In the genomic region with DNA sequence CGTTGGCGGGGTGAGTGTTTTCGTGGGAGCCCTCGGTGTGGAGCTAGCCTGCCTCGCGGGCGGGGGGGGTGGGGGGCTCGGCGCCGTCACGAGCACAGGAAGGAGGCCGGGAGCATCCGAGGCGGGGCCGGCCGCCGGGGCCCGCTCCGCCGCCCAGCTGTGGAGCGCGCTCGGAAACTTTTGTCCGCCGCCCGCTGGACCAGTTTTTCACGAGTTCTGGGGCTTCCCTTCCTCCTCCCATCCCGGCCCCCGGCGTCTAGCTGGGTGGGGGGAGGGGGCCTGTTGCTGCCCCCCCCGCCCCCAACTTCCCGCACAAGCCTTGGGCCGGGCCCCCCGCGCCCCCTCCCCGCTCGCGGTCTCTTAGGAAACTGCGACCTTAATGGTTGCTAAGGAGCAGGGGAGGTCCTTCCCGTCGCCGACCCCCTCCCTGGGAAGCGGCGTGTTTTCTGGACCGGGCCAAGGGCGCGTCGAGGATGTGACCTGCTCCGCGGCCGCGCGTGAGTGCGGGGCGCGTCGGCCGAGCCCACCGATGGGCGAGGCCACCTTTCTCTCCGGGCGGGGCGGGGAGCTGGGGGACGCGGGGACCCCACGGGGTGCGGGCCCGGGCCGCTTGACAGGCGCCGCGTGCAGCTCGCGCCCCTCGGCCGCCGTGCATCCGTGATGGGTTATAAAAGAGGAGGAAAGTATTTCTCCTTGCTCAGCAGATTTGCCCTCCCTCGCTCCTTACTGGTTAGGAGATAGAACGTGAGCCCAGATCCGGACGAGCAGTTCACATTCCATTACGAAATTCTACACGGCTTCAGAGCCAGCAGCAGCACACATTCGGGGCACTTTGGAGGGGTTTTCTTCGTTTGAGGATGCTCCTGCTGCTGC, we compare ENCODE assay signal across 1 cellular context.
A peak's percentile ranks its signal among the peaks of the same experiment; 100 is the strongest.
TF ChIP-seq lines count a peak whose summit lies in the region.

No MANE protein-coding gene starts in this region.

TF ChIP-seq in HepG2, 621 proteins besides CTCF, POLR2A, EP300 and RAD21 (continued from another document and continues in another):
- TF ChIP-seq, protein P1, sequence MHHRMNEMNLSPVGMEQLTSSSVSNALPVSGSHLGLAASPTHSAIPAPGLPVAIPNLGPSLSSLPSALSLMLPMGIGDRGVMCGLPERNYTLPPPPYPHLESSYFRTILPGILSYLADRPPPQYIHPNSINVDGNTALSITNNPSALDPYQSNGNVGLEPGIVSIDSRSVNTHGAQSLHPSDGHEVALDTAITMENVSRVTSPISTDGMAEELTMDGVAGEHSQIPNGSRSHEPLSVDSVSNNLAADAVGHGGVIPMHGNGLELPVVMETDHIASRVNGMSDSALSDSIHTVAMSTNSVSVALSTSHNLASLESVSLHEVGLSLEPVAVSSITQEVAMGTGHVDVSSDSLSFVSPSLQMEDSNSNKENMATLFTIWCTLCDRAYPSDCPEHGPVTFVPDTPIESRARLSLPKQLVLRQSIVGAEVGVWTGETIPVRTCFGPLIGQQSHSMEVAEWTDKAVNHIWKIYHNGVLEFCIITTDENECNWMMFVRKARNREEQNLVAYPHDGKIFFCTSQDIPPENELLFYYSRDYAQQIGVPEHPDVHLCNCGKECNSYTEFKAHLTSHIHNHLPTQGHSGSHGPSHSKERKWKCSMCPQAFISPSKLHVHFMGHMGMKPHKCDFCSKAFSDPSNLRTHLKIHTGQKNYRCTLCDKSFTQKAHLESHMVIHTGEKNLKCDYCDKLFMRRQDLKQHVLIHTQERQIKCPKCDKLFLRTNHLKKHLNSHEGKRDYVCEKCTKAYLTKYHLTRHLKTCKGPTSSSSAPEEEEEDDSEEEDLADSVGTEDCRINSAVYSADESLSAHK (CRISPR knock-in tag; IDR thresholded peaks at IDR 0.05; ENCODE audit: borderline replicate concordance) = no peak
- TF ChIP-seq SP4 (CRISPR knock-in tag; IDR thresholded peaks at IDR 0.05) (no peak), FOXA1 (IDR thresholded peaks at IDR 0.05) (no peak), FOXA1 (CRISPR knock-in tag; IDR thresholded peaks at IDR 0.05) (no peak), ZNF713 (CRISPR knock-in tag; IDR thresholded peaks at IDR 0.05) (no peak), MEIS2 (CRISPR knock-in tag; IDR thresholded peaks at IDR 0.05) (peak; percentile 52; the same call in 1 of the 2 replicates), CEBPG (CRISPR knock-in tag; IDR thresholded peaks at IDR 0.05) (peak; percentile 77), ZNF432 (CRISPR knock-in tag; IDR thresholded peaks at IDR 0.05; ENCODE audit: borderline replicate concordance) (no peak), ZNF235 (CRISPR knock-in tag; IDR thresholded peaks at IDR 0.05; ENCODE audit: borderline replicate concordance) (no peak), ZNF496 (CRISPR knock-in tag; IDR thresholded peaks at IDR 0.05; ENCODE audit: insufficient replicate concordance) (no peak), ZNF773 (CRISPR knock-in tag; IDR thresholded peaks at IDR 0.05; ENCODE audit: borderline replicate concordance) (no peak), ZNF547 (CRISPR knock-in tag; IDR thresholded peaks at IDR 0.05) (no peak), PCBP1 (IDR thresholded peaks at IDR 0.05; ENCODE audit: borderline replicate concordance, low read depth, low read length) (peak; percentile 86; the same call in 1 of the 2 replicates), NONO (IDR thresholded peaks at IDR 0.05) (no peak), NONO (CRISPR knock-in tag; conservative IDR thresholded peaks at IDR 0.05) (no peak; the same call in 1 of the 2 replicates), TAF1 (CRISPR knock-in tag; IDR thresholded peaks at IDR 0.05) (no peak; the same call in 1 of the 2 replicates), SNAI1 (CRISPR knock-in tag; IDR thresholded peaks at IDR 0.05; ENCODE audit: borderline replicate concordance) (no peak), RBAK (CRISPR knock-in tag; IDR thresholded peaks at IDR 0.05) (no peak), SETDB1 (CRISPR knock-in tag; IDR thresholded peaks at IDR 0.05; ENCODE audit: borderline replicate concordance) (no peak), SAFB2 (CRISPR knock-in tag; IDR thresholded peaks at IDR 0.05; ENCODE audit: borderline replicate concordance, low read depth) (no peak), ZNF205 (CRISPR knock-in tag; IDR thresholded peaks at IDR 0.05) (no peak), CHD4 (IDR thresholded peaks at IDR 0.05; ENCODE audit: borderline replicate concordance, low read length) (no peak), MTF2 (CRISPR knock-in tag; IDR thresholded peaks at IDR 0.05; ENCODE audit: borderline replicate concordance) (no peak), MED8 (CRISPR knock-in tag; IDR thresholded peaks at IDR 0.05; ENCODE audit: insufficient replicate concordance) (no peak), TBP (CRISPR knock-in tag; IDR thresholded peaks at IDR 0.05) (0 out of 2 replicates have a peak, but pooled peaks have one; percentile 26), ZNF317 (CRISPR knock-in tag; IDR thresholded peaks at IDR 0.05) (no peak), KDM5B (CRISPR knock-in tag; IDR thresholded peaks at IDR 0.05; ENCODE audit: borderline replicate concordance) (no peak; the same call in 1 of the 2 replicates), ADNP (CRISPR knock-in tag; IDR thresholded peaks at IDR 0.05) (no peak), ZNF792 (CRISPR knock-in tag; IDR thresholded peaks at IDR 0.05) (peak; percentile 92)
- TF ChIP-seq, protein P2, sequence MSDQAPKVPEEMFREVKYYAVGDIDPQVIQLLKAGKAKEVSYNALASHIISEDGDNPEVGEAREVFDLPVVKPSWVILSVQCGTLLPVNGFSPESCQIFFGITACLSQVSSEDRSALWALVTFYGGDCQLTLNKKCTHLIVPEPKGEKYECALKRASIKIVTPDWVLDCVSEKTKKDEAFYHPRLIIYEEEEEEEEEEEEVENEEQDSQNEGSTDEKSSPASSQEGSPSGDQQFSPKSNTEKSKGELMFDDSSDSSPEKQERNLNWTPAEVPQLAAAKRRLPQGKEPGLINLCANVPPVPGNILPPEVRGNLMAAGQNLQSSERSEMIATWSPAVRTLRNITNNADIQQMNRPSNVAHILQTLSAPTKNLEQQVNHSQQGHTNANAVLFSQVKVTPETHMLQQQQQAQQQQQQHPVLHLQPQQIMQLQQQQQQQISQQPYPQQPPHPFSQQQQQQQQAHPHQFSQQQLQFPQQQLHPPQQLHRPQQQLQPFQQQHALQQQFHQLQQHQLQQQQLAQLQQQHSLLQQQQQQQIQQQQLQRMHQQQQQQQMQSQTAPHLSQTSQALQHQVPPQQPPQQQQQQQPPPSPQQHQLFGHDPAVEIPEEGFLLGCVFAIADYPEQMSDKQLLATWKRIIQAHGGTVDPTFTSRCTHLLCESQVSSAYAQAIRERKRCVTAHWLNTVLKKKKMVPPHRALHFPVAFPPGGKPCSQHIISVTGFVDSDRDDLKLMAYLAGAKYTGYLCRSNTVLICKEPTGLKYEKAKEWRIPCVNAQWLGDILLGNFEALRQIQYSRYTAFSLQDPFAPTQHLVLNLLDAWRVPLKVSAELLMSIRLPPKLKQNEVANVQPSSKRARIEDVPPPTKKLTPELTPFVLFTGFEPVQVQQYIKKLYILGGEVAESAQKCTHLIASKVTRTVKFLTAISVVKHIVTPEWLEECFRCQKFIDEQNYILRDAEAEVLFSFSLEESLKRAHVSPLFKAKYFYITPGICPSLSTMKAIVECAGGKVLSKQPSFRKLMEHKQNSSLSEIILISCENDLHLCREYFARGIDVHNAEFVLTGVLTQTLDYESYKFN (CRISPR knock-in tag; conservative IDR thresholded peaks at IDR 0.05) = no peak
- TF ChIP-seq, protein P3, sequence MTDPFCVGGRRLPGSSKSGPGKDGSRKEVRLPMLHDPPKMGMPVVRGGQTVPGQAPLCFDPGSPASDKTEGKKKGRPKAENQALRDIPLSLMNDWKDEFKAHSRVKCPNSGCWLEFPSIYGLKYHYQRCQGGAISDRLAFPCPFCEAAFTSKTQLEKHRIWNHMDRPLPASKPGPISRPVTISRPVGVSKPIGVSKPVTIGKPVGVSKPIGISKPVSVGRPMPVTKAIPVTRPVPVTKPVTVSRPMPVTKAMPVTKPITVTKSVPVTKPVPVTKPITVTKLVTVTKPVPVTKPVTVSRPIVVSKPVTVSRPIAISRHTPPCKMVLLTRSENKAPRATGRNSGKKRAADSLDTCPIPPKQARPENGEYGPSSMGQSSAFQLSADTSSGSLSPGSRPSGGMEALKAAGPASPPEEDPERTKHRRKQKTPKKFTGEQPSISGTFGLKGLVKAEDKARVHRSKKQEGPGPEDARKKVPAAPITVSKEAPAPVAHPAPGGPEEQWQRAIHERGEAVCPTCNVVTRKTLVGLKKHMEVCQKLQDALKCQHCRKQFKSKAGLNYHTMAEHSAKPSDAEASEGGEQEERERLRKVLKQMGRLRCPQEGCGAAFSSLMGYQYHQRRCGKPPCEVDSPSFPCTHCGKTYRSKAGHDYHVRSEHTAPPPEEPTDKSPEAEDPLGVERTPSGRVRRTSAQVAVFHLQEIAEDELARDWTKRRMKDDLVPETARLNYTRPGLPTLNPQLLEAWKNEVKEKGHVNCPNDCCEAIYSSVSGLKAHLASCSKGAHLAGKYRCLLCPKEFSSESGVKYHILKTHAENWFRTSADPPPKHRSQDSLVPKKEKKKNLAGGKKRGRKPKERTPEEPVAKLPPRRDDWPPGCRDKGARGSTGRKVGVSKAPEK (CRISPR knock-in tag; IDR thresholded peaks at IDR 0.05; ENCODE audit: borderline replicate concordance) = no peak
- TF ChIP-seq, protein P4, sequence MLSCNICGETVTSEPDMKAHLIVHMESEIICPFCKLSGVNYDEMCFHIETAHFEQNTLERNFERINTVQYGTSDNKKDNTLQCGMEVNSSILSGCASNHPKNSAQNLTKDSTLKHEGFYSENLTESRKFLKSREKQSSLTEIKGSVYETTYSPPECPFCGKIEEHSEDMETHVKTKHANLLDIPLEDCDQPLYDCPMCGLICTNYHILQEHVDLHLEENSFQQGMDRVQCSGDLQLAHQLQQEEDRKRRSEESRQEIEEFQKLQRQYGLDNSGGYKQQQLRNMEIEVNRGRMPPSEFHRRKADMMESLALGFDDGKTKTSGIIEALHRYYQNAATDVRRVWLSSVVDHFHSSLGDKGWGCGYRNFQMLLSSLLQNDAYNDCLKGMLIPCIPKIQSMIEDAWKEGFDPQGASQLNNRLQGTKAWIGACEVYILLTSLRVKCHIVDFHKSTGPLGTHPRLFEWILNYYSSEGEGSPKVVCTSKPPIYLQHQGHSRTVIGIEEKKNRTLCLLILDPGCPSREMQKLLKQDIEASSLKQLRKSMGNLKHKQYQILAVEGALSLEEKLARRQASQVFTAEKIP (CRISPR knock-in tag; IDR thresholded peaks at IDR 0.05; ENCODE audit: borderline replicate concordance) = no peak
- TF ChIP-seq, protein P5, sequence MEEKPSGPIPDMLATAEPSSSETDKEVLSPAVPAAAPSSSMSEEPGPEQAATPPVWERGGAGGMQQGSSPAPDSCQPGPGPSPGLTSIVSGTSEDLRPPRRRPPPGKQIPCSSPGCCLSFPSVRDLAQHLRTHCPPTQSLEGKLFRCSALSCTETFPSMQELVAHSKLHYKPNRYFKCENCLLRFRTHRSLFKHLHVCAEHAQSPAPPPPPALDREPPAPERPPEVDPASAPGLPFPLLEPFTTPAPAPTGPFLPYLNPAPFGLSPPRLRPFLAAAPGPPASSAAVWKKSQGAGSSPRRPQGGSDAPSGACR (CRISPR knock-in tag; IDR thresholded peaks at IDR 0.05) = no peak
- TF ChIP-seq, protein P6, sequence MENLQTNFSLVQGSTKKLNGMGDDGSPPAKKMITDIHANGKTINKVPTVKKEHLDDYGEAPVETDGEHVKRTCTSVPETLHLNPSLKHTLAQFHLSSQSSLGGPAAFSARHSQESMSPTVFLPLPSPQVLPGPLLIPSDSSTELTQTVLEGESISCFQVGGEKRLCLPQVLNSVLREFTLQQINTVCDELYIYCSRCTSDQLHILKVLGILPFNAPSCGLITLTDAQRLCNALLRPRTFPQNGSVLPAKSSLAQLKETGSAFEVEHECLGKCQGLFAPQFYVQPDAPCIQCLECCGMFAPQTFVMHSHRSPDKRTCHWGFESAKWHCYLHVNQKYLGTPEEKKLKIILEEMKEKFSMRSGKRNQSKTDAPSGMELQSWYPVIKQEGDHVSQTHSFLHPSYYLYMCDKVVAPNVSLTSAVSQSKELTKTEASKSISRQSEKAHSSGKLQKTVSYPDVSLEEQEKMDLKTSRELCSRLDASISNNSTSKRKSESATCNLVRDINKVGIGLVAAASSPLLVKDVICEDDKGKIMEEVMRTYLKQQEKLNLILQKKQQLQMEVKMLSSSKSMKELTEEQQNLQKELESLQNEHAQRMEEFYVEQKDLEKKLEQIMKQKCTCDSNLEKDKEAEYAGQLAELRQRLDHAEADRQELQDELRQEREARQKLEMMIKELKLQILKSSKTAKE (CRISPR knock-in tag; IDR thresholded peaks at IDR 0.05; ENCODE audit: borderline replicate concordance) = no peak
- TF ChIP-seq, protein P7, sequence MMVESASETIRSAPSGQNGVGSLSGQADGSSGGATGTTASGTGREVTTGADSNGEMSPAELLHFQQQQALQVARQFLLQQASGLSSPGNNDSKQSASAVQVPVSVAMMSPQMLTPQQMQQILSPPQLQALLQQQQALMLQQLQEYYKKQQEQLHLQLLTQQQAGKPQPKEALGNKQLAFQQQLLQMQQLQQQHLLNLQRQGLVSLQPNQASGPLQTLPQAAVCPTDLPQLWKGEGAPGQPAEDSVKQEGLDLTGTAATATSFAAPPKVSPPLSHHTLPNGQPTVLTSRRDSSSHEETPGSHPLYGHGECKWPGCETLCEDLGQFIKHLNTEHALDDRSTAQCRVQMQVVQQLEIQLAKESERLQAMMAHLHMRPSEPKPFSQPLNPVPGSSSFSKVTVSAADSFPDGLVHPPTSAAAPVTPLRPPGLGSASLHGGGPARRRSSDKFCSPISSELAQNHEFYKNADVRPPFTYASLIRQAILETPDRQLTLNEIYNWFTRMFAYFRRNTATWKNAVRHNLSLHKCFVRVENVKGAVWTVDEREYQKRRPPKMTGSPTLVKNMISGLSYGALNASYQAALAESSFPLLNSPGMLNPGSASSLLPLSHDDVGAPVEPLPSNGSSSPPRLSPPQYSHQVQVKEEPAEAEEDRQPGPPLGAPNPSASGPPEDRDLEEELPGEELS (CRISPR knock-in tag; IDR thresholded peaks at IDR 0.05) = peak; percentile 41; the same call in 1 of the 2 replicates
- TF ChIP-seq, protein P8, sequence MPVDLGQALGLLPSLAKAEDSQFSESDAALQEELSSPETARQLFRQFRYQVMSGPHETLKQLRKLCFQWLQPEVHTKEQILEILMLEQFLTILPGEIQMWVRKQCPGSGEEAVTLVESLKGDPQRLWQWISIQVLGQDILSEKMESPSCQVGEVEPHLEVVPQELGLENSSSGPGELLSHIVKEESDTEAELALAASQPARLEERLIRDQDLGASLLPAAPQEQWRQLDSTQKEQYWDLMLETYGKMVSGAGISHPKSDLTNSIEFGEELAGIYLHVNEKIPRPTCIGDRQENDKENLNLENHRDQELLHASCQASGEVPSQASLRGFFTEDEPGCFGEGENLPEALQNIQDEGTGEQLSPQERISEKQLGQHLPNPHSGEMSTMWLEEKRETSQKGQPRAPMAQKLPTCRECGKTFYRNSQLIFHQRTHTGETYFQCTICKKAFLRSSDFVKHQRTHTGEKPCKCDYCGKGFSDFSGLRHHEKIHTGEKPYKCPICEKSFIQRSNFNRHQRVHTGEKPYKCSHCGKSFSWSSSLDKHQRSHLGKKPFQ (CRISPR knock-in tag; IDR thresholded peaks at IDR 0.05; ENCODE audit: insufficient replicate concordance) = no peak
- TF ChIP-seq, protein P9, sequence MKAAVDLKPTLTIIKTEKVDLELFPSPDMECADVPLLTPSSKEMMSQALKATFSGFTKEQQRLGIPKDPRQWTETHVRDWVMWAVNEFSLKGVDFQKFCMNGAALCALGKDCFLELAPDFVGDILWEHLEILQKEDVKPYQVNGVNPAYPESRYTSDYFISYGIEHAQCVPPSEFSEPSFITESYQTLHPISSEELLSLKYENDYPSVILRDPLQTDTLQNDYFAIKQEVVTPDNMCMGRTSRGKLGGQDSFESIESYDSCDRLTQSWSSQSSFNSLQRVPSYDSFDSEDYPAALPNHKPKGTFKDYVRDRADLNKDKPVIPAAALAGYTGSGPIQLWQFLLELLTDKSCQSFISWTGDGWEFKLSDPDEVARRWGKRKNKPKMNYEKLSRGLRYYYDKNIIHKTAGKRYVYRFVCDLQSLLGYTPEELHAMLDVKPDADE (CRISPR knock-in tag; IDR thresholded peaks at IDR 0.05) = no peak
